ENCODE assay signal across 7 cellular contexts in the genomic region with DNA sequence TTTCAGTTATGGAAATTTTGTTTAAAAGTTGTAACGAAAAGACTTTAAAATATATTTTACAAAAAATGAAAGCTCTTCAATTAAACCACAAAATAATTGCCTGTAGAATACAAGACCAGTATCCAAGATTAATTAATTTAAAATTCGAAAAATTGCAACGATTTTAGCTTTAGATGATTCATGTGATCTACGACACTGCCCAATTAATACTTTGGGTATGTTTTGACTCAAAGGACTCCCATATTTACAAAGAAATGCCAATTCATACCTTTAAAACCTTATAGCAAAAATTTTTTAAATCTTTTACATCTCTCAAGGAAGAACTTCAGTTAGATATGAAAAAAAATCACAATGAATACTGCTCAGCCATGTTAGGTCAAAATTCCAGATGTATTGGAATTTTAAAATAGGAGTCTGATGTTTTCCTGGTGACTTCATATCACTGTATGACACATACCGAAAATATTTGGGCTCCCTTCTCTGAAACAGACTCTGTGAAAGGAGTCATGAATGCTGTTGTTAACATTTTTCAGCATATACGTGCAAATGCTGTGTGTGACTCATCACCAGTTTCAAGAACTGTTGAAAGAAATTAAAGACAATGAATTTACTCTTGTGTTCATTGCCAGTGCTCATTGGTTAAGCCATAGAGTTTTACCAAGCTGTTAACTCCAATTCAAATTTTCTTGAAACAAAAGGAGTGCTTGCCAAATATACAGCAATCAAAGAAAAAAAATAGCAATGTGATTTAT.
DNase-seq lines count a peak whose midpoint lies in the region; ATAC-seq and TF ChIP-seq lines count a peak whose summit lies in the region.

No MANE protein-coding gene starts in this region.

- H3K4me3 ChIP-seq in WI38 (ENCODE audit: low read depth, low read length), result peak overlapping the region; percentile 36

- ATAC-seq in GM18868 (IDR thresholded peaks at IDR 0.05; ENCODE audit: unreplicated experiment), result peak; percentile 96
- ATAC-seq in HG03378 (IDR thresholded peaks at IDR 0.05; ENCODE audit: unreplicated experiment), result peak; percentile 68
- no peak for ATAC-seq in GM19455 (IDR thresholded peaks at IDR 0.05; ENCODE audit: unreplicated experiment)

- no peak for TF ChIP-seq CTCF in WI38 (IDR thresholded peaks at IDR 0.05; ENCODE audit: low read depth, low read length)

- DNase-seq in iPS-NIHi7 (ENCODE audit: extremely low spot score) (peak; percentile 38), NCI-H82 treated with DMSO at 0.1 percent for 48 hours (lab: John Stamatoyannopoulos, UW; ENCODE audit: unreplicated experiment) (no peak), C1 segment of cervical spinal cord (lab: John Stamatoyannopoulos, UW) (no peak)
